29 cellular contexts compared by ENCODE assay signal in genomic region chr12:124346425-124347168, GRCh38. TPM values are rescaled to one million over a fixed set of nuclear protein-coding genes. Genes with fewer than 3 reads are reported as not detected.
"Had no signal": no experiment of that assay in that cellular context is flagged by ENCODE, and none has a peak within 500 bp of the region (broad histone marks: within the 10 kb centered on the region; RNA-seq: fewer than 3 reads in every experiment).

No MANE protein-coding gene starts in this region.

- H3K27me3 ChIP-seq: colonic mucosa, gastroesophageal sphincter, heart left ventricle, hepatocyte, left lung, ovary, spleen, stomach, thyroid gland, vagina had no signal

- H3K9me3 ChIP-seq: colonic mucosa, gastroesophageal sphincter, heart left ventricle, left lung, ovary, psoas muscle, spleen, stomach, thyroid gland, vagina had no signal

- H3K27ac ChIP-seq: colonic mucosa, epithelial cell of prostate, heart left ventricle, hepatocyte, left lung, ovary, psoas muscle, skin epidermis, spleen, stomach, thyroid gland, vagina had no signal

- H3K36me3 ChIP-seq: ovary had no signal

- H3K9me3 Mint-ChIP-seq: dendritic cell treated with granulocyte-macrophage colony-stimulating factor and Interleukin-4, amounts not matched to agents 40 ng/mL and 50 ng/mL, for 4 days; endodermal cell; naive thymus-derived CD4-positive, alpha-beta T cell; nephron; stimulated activated memory B cell treated with anti-CD40 and anti-IgM and Interleukin-4, amounts not matched to agents 10 μg/mL and 1 μg/mL and 100 μg/mL, for 72 hours had no signal

- H3K27ac Mint-ChIP-seq: endodermal cell; nephron; stimulated activated memory B cell treated with anti-CD40 and anti-IgM and Interleukin-4, amounts not matched to agents 10 μg/mL and 1 μg/mL and 100 μg/mL, for 72 hours had no signal

- H2AFZ ChIP-seq: hepatocyte had no signal

- ATAC-seq: esophagus mucosa; gastroesophageal sphincter; left cardiac atrium; left lung; right cardiac atrium; stimulated activated memory B cell treated with anti-CD40 and anti-IgM and Interleukin-4, amounts not matched to agents 10 μg/mL and 1 μg/mL and 100 μg/mL, for 72 hours had no signal

- H3K27me3 Mint-ChIP-seq: dendritic cell treated with granulocyte-macrophage colony-stimulating factor and Interleukin-4, amounts not matched to agents 40 ng/mL and 50 ng/mL, for 4 days; naive thymus-derived CD4-positive, alpha-beta T cell; stimulated activated memory B cell treated with anti-CD40 and anti-IgM and Interleukin-4, amounts not matched to agents 10 μg/mL and 1 μg/mL and 100 μg/mL, for 72 hours had no signal

- H3K4me3 Mint-ChIP-seq: dendritic cell treated with granulocyte-macrophage colony-stimulating factor and Interleukin-4, amounts not matched to agents 40 ng/mL and 50 ng/mL, for 4 days; endodermal cell; naive thymus-derived CD4-positive, alpha-beta T cell; nephron; stimulated activated memory B cell treated with anti-CD40 and anti-IgM and Interleukin-4, amounts not matched to agents 10 μg/mL and 1 μg/mL and 100 μg/mL, for 72 hours had no signal

- DNase-seq: colonic mucosa; effector CD8-positive, alpha-beta T cell; endodermal cell; foreskin fibroblast; heart left ventricle; left cardiac atrium; left lung; mesendoderm; midbrain; naive thymus-derived CD4-positive, alpha-beta T cell; occipital lobe; ovary; posterior cingulate gyrus; psoas muscle; spleen; stimulated activated CD4-positive, alpha-beta T cell treated with anti-CD3 and anti-CD28 coated beads, Interleukin-4, amount 100 ng/mL, for 4 hours; stomach; thyroid gland; trophoblast cell had no signal

- H3K79me2 ChIP-seq: hepatocyte had no signal

- H3K4me3 ChIP-seq: colonic mucosa, gastroesophageal sphincter, heart left ventricle, hepatocyte, left lung, ovary, psoas muscle, skin epidermis, spleen, stomach, thyroid gland, vagina had no signal

- H3K4me2 ChIP-seq: hepatocyte had no signal

- H3K4me1 ChIP-seq: colonic mucosa, heart left ventricle, left lung, spleen, stomach, thyroid gland, vagina had no signal

- H3K4me1 Mint-ChIP-seq: naive thymus-derived CD4-positive, alpha-beta T cell; nephron; stimulated activated memory B cell treated with anti-CD40 and anti-IgM and Interleukin-4, amounts not matched to agents 10 μg/mL and 1 μg/mL and 100 μg/mL, for 72 hours had no signal

RNA-seq across cellular contexts. Expression of gene RFLNA, which starts 51.7 kb away (rescaled TPM):
- total RNA-seq: esophagus mucosa; naive thymus-derived CD4-positive, alpha-beta T cell had no signal
